In the genomic region with DNA sequence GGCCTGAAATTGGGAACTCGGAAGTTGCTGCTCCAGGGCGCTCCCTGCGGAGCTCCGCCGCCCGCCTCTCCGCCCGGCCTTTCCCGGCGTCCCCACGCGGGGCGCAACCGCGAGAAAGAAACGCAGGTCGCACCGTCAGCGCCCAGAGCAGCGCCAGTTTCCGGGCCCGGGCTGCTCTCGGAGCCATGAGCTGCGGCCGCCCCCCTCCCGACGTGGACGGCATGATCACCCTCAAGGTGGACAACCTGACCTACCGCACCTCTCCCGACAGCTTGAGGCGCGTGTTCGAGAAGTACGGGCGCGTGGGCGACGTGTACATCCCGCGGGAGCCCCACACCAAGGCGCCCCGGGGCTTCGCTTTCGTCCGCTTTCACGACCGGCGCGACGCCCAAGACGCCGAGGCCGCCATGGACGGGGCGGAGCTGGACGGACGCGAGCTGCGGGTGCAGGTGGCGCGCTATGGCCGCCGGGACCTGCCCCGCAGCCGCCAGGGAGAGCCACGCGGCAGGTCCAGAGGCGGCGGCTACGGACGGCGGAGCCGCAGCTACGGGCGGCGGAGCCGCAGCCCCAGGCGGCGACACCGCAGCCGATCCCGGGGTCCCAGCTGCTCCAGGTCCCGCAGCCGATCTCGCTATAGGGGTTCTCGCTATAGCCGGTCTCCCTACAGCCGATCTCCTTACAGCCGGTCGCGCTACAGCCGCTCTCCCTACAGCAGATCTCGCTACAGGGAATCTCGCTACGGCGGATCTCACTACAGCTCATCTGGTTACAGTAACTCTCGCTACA, we compare ENCODE assay signal across 1 cellular context.
TF ChIP-seq lines count a peak whose summit lies in the region.

No MANE protein-coding gene starts in this region.

TF ChIP-seq in GM12878, 131 proteins besides CTCF, POLR2A, EP300 and RAD21 (continues in another document):
- TF ChIP-seq NR2F1 (conservative IDR thresholded peaks at IDR 0.05) (peak; percentile 33; the same call in 1 of the 2 replicates), POLR2AphosphoS2 (IDR thresholded peaks at IDR 0.05; ENCODE audit: low read depth, low read length) (peak; percentile 37; the same call in 1 of the 2 replicates), CHD4 (IDR thresholded peaks at IDR 0.05) (no peak), EZH2 (IDR thresholded peaks at IDR 0.05; ENCODE audit: borderline replicate concordance, control insufficient read depth, low read depth, low read length) (no peak), STAT1 (conservative IDR thresholded peaks at IDR 0.05) (0 out of 2 replicates have a peak, but pooled peaks have one; percentile 47), BCL11A (IDR thresholded peaks at IDR 0.05; ENCODE audit: low read depth, low read length) (no peak), EED (IDR thresholded peaks at IDR 0.05; ENCODE audit: low read depth) (peak; percentile 69), EGR1 (IDR thresholded peaks at IDR 0.05; ENCODE audit: borderline replicate concordance in 1 of 2, low read depth in 2 of 2, low read length in 2 of 2) (no peak), ZNF622 (IDR thresholded peaks at IDR 0.05) (no peak), IKZF1 (conservative IDR thresholded peaks at IDR 0.05) (peak; percentile 91), NR2C1 (IDR thresholded peaks at IDR 0.05) (no peak), RBBP5 (conservative IDR thresholded peaks at IDR 0.05) (no peak), PML (IDR thresholded peaks at IDR 0.05; ENCODE audit: low read length) (no peak), MEF2B (IDR thresholded peaks at IDR 0.05; ENCODE audit: partially characterized antibody, poor library complexity, severe bottlenecking) (no peak), SP1 (IDR thresholded peaks at IDR 0.05; ENCODE audit: low read depth, low read length) (no peak), RUNX3 (IDR thresholded peaks at IDR 0.05; ENCODE audit: low read length) (no peak), CHD1 (IDR thresholded peaks at IDR 0.05; ENCODE audit: low read depth, low read length) (no peak), RELA (IDR thresholded peaks at IDR 0.05; ENCODE audit: borderline replicate concordance, partially characterized antibody) (no peak), ATF7 (IDR thresholded peaks at IDR 0.05; ENCODE audit: low read depth) (no peak; the same call in 1 of the 2 replicates), NBN (IDR thresholded peaks at IDR 0.05) (peak; percentile 23), NRF1 (conservative IDR thresholded peaks at IDR 0.05; ENCODE audit: low read depth, low read length) (0 out of 2 replicates have a peak, but pooled peaks have one; percentile 5), ZNF24 (IDR thresholded peaks at IDR 0.05) (no peak), SMC3 (IDR thresholded peaks at IDR 0.05; ENCODE audit: borderline replicate concordance, low read length) (no peak), CBX5 (IDR thresholded peaks at IDR 0.05; ENCODE audit: low read depth) (no peak), TBL1XR1 (IDR thresholded peaks at IDR 0.05; ENCODE audit: low read depth, low read length) (no peak; the same call in 1 of the 2 replicates), STAT3 (IDR thresholded peaks at IDR 0.05; ENCODE audit: low read depth, low read length) (no peak)
- TF ChIP-seq, protein P1, sequence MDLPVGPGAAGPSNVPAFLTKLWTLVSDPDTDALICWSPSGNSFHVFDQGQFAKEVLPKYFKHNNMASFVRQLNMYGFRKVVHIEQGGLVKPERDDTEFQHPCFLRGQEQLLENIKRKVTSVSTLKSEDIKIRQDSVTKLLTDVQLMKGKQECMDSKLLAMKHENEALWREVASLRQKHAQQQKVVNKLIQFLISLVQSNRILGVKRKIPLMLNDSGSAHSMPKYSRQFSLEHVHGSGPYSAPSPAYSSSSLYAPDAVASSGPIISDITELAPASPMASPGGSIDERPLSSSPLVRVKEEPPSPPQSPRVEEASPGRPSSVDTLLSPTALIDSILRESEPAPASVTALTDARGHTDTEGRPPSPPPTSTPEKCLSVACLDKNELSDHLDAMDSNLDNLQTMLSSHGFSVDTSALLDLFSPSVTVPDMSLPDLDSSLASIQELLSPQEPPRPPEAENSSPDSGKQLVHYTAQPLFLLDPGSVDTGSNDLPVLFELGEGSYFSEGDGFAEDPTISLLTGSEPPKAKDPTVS (IDR thresholded peaks at IDR 0.05; ENCODE audit: low read depth, low read length): no peak
- TF ChIP-seq, protein P2, sequence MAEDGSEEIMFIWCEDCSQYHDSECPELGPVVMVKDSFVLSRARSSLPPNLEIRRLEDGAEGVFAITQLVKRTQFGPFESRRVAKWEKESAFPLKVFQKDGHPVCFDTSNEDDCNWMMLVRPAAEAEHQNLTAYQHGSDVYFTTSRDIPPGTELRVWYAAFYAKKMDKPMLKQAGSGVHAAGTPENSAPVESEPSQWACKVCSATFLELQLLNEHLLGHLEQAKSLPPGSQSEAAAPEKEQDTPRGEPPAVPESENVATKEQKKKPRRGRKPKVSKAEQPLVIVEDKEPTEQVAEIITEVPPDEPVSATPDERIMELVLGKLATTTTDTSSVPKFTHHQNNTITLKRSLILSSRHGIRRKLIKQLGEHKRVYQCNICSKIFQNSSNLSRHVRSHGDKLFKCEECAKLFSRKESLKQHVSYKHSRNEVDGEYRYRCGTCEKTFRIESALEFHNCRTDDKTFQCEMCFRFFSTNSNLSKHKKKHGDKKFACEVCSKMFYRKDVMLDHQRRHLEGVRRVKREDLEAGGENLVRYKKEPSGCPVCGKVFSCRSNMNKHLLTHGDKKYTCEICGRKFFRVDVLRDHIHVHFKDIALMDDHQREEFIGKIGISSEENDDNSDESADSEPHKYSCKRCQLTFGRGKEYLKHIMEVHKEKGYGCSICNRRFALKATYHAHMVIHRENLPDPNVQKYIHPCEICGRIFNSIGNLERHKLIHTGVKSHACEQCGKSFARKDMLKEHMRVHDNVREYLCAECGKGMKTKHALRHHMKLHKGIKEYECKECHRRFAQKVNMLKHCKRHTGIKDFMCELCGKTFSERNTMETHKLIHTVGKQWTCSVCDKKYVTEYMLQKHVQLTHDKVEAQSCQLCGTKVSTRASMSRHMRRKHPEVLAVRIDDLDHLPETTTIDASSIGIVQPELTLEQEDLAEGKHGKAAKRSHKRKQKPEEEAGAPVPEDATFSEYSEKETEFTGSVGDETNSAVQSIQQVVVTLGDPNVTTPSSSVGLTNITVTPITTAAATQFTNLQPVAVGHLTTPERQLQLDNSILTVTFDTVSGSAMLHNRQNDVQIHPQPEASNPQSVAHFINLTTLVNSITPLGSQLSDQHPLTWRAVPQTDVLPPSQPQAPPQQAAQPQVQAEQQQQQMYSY (CRISPR knock-in tag; IDR thresholded peaks at IDR 0.05): no peak
- TF ChIP-seq, protein P3, sequence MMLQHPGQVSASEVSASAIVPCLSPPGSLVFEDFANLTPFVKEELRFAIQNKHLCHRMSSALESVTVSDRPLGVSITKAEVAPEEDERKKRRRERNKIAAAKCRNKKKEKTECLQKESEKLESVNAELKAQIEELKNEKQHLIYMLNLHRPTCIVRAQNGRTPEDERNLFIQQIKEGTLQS (IDR thresholded peaks at IDR 0.05; ENCODE audit: borderline replicate concordance, extremely low read depth, low read depth, low read length): no peak
- TF ChIP-seq, protein P4, sequence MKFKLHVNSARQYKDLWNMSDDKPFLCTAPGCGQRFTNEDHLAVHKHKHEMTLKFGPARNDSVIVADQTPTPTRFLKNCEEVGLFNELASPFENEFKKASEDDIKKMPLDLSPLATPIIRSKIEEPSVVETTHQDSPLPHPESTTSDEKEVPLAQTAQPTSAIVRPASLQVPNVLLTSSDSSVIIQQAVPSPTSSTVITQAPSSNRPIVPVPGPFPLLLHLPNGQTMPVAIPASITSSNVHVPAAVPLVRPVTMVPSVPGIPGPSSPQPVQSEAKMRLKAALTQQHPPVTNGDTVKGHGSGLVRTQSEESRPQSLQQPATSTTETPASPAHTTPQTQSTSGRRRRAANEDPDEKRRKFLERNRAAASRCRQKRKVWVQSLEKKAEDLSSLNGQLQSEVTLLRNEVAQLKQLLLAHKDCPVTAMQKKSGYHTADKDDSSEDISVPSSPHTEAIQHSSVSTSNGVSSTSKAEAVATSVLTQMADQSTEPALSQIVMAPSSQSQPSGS (IDR thresholded peaks at IDR 0.05; ENCODE audit: low read length): no peak
- TF ChIP-seq, protein P5, sequence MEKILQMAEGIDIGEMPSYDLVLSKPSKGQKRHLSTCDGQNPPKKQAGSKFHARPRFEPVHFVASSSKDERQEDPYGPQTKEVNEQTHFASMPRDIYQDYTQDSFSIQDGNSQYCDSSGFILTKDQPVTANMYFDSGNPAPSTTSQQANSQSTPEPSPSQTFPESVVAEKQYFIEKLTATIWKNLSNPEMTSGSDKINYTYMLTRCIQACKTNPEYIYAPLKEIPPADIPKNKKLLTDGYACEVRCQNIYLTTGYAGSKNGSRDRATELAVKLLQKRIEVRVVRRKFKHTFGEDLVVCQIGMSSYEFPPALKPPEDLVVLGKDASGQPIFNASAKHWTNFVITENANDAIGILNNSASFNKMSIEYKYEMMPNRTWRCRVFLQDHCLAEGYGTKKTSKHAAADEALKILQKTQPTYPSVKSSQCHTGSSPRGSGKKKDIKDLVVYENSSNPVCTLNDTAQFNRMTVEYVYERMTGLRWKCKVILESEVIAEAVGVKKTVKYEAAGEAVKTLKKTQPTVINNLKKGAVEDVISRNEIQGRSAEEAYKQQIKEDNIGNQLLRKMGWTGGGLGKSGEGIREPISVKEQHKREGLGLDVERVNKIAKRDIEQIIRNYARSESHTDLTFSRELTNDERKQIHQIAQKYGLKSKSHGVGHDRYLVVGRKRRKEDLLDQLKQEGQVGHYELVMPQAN (conservative IDR thresholded peaks at IDR 0.05): peak; percentile 59
- TF ChIP-seq, protein P6, sequence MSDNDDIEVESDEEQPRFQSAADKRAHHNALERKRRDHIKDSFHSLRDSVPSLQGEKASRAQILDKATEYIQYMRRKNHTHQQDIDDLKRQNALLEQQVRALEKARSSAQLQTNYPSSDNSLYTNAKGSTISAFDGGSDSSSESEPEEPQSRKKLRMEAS (IDR thresholded peaks at IDR 0.05; ENCODE audit: low read depth, low read length): peak; percentile 28; the same call in 1 of the 2 replicates
- TF ChIP-seq, protein P7, sequence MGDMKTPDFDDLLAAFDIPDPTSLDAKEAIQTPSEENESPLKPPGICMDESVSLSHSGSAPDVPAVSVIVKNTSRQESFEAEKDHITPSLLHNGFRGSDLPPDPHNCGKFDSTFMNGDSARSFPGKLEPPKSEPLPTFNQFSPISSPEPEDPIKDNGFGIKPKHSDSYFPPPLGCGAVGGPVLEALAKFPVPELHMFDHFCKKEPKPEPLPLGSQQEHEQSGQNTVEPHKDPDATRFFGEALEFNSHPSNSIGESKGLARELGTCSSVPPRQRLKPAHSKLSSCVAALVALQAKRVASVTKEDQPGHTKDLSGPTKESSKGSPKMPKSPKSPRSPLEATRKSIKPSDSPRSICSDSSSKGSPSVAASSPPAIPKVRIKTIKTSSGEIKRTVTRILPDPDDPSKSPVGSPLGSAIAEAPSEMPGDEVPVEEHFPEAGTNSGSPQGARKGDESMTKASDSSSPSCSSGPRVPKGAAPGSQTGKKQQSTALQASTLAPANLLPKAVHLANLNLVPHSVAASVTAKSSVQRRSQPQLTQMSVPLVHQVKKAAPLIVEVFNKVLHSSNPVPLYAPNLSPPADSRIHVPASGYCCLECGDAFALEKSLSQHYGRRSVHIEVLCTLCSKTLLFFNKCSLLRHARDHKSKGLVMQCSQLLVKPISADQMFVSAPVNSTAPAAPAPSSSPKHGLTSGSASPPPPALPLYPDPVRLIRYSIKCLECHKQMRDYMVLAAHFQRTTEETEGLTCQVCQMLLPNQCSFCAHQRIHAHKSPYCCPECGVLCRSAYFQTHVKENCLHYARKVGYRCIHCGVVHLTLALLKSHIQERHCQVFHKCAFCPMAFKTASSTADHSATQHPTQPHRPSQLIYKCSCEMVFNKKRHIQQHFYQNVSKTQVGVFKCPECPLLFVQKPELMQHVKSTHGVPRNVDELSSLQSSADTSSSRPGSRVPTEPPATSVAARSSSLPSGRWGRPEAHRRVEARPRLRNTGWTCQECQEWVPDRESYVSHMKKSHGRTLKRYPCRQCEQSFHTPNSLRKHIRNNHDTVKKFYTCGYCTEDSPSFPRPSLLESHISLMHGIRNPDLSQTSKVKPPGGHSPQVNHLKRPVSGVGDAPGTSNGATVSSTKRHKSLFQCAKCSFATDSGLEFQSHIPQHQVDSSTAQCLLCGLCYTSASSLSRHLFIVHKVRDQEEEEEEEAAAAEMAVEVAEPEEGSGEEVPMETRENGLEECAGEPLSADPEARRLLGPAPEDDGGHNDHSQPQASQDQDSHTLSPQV (IDR thresholded peaks at IDR 0.05): no peak
- TF ChIP-seq, protein P8, sequence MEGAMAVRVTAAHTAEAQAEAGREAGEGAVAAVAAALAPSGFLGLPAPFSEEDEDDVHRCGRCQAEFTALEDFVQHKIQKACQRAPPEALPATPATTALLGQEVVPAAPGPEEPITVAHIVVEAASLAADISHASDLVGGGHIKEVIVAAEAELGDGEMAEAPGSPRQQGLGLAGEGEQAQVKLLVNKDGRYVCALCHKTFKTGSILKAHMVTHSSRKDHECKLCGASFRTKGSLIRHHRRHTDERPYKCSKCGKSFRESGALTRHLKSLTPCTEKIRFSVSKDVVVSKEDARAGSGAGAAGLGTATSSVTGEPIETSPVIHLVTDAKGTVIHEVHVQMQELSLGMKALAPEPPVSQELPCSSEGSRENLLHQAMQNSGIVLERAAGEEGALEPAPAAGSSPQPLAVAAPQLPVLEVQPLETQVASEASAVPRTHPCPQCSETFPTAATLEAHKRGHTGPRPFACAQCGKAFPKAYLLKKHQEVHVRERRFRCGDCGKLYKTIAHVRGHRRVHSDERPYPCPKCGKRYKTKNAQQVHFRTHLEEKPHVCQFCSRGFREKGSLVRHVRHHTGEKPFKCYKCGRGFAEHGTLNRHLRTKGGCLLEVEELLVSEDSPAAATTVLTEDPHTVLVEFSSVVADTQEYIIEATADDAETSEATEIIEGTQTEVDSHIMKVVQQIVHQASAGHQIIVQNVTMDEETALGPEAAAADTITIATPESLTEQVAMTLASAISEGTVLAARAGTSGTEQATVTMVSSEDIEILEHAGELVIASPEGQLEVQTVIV (IDR thresholded peaks at IDR 0.05; ENCODE audit: borderline replicate concordance, partially characterized antibody): peak; percentile 31
- TF ChIP-seq, protein P9, sequence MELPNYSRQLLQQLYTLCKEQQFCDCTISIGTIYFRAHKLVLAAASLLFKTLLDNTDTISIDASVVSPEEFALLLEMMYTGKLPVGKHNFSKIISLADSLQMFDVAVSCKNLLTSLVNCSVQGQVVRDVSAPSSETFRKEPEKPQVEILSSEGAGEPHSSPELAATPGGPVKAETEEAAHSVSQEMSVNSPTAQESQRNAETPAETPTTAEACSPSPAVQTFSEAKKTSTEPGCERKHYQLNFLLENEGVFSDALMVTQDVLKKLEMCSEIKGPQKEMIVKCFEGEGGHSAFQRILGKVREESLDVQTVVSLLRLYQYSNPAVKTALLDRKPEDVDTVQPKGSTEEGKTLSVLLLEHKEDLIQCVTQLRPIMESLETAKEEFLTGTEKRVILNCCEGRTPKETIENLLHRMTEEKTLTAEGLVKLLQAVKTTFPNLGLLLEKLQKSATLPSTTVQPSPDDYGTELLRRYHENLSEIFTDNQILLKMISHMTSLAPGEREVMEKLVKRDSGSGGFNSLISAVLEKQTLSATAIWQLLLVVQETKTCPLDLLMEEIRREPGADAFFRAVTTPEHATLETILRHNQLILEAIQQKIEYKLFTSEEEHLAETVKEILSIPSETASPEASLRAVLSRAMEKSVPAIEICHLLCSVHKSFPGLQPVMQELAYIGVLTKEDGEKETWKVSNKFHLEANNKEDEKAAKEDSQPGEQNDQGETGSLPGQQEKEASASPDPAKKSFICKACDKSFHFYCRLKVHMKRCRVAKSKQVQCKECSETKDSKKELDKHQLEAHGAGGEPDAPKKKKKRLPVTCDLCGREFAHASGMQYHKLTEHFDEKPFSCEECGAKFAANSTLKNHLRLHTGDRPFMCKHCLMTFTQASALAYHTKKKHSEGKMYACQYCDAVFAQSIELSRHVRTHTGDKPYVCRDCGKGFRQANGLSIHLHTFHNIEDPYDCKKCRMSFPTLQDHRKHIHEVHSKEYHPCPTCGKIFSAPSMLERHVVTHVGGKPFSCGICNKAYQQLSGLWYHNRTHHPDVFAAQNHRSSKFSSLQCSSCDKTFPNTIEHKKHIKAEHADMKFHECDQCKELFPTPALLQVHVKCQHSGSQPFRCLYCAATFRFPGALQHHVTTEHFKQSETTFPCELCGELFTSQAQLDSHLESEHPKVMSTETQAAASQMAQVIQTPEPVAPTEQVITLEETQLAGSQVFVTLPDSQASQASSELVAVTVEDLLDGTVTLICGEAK (IDR thresholded peaks at IDR 0.05; ENCODE audit: borderline replicate concordance): no peak
